ENCODE assay signal across 31 cellular contexts in the genomic region with DNA sequence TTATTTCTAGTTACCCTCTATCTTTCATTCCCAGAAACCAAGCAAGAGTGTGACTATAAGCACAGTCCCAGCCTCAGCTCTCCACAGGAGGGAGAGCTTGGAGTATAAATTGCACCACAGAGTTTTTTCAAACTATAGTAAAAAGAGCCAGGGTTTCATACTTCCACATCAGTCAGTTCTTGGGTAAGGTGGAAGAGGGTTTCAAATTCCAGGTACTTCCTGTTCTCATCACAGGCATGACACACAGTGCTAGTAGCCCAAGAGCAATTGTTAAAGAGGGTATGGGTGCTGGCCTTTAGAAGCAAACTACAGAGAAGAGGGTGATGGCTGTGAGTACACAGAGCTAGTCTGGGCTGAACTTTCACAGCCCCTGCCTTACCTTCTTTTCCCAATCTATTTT. TPM values are rescaled to one million over a fixed set of nuclear protein-coding genes. Genes with fewer than 3 reads are reported as not detected.
"Had no signal": no experiment of that assay in that cellular context is flagged by ENCODE, and none has a peak within 500 bp of the region (broad histone marks: within the 10 kb centered on the region; RNA-seq: fewer than 3 reads in every experiment).

No MANE protein-coding gene starts in this region.

- H3K27ac ChIP-seq: epithelial cell of prostate, gastroesophageal sphincter, heart left ventricle, hepatocyte, left lung, neural progenitor cell, parathyroid adenoma, right atrium auricular region, suprapubic skin, transverse colon, upper lobe of right lung, uterus had no signal

- ATAC-seq: esophagus mucosa; gastroesophageal sphincter; heart left ventricle; left cardiac atrium; left lung; mucosa of descending colon; natural killer cell treated with Interleukin-12 subunit alpha and Interleukin-12 subunit beta and Interleukin-15 and Interleukin-18, amount 100 ng/mL, for 72 hours; sciatic nerve; stimulated activated naive CD8-positive, alpha-beta T cell treated with anti-CD3 and anti-CD28 coated beads, Interleukin-15, amount 100 ng/mL, for 72 hours; upper lobe of right lung had no signal

- H3K36me3 ChIP-seq: gastroesophageal sphincter, heart left ventricle, left lung, neural progenitor cell, right atrium auricular region, suprapubic skin, transverse colon, upper lobe of right lung, uterus had no signal

- DNase-seq: cortex of kidney; effector CD4-positive, alpha-beta T cell; foreskin fibroblast; heart left ventricle; left cardiac atrium; left lung; mesenchymal stem cell; mucosa of descending colon; naive B cell; stimulated activated CD4-positive, alpha-beta T cell treated with anti-CD3 and anti-CD28 coated beads, Interleukin-12 subunit alpha, Interleukin-12 subunit beta, amount 100 ng/mL, for 4 hours; stimulated activated CD4-positive, alpha-beta T cell treated with anti-CD3 and anti-CD28 coated beads, Interleukin-1b, Interleukin-23, amount 100 ng/mL, for 48 hours; stimulated activated CD4-positive, alpha-beta T cell treated with anti-CD3 and anti-CD28 coated beads, Interleukin-4, amount 100 ng/mL, for 1 hour; stimulated activated CD8-positive, alpha-beta memory T cell treated with anti-CD3 and anti-CD28 coated beads, Interleukin-4, amount 100 ng/mL, for 48 hours; stimulated activated naive CD4-positive, alpha-beta T cell; stimulated activated naive CD8-positive, alpha-beta T cell treated with anti-CD3 and anti-CD28 coated beads, Interleukin-15, amount 100 ng/mL, for 72 hours; transverse colon; upper lobe of right lung; uterus had no signal

- H3K9me3 ChIP-seq: gastroesophageal sphincter, heart left ventricle, left lung, mucosa of descending colon, right atrium auricular region, suprapubic skin, transverse colon, upper lobe of right lung, uterus had no signal

- H3K79me2 ChIP-seq: hepatocyte, parathyroid adenoma had no signal

- H3K9ac ChIP-seq: neural progenitor cell, parathyroid adenoma had no signal

- H3K4me3 ChIP-seq: gastroesophageal sphincter, heart left ventricle, hepatocyte, left lung, mucosa of descending colon, neural progenitor cell, right atrium auricular region, smooth muscle cell, suprapubic skin, transverse colon, upper lobe of right lung, uterus had no signal

- H3K27me3 ChIP-seq: gastroesophageal sphincter, hepatocyte, neural progenitor cell, right atrium auricular region, suprapubic skin, transverse colon, upper lobe of right lung, uterus had no signal

- H3K4me1 ChIP-seq: gastroesophageal sphincter, heart left ventricle, left lung, parathyroid adenoma, right atrium auricular region, suprapubic skin, transverse colon, upper lobe of right lung, uterus had no signal

- H3K4me2 ChIP-seq: hepatocyte, neural progenitor cell, smooth muscle cell had no signal

- H2AFZ ChIP-seq: hepatocyte, neural progenitor cell, parathyroid adenoma had no signal

RNA-seq across cellular contexts. Expression of a gene that starts 5.7 kb away (rescaled TPM):
- total RNA-seq: kidney epithelial cell; left lung; lung microvascular endothelial cell; natural killer cell treated with Interleukin-12 subunit alpha and Interleukin-12 subunit beta and Interleukin-15 and Interleukin-18, amount 100 ng/mL, for 72 hours; upper lobe of right lung had no signal
- polyA plus RNA-seq: smooth muscle cell had no signal
